In genomic region chr19:44093931-44094765, GRCh38 we compare ENCODE assay signal across 1 cellular context.
TF ChIP-seq lines count a peak whose summit lies in the region.

Gene ZNF224, plus strand, starts transcription at chr19:44094361. Its CDS starts 3,513 bp downstream, at chr19:44097874.

TF ChIP-seq in K562, 482 proteins besides CTCF, POLR2A, EP300 and RAD21 (continued from another document and continues in another):
- TF ChIP-seq ZBTB40 (IDR thresholded peaks at IDR 0.05) (peak; percentile 92), ZBTB40 (CRISPR knock-in tag; IDR thresholded peaks at IDR 0.05) (no peak), NFE2 (IDR thresholded peaks at IDR 0.05; ENCODE audit: low read depth) (no peak), YY1 (IDR thresholded peaks at IDR 0.05; ENCODE audit: borderline replicate concordance in 1 of 3, control insufficient read depth in 1 of 3, extremely low read depth in 1 of 3, insufficient read depth in 3 of 3, insufficient read length in 1 of 3, insufficient replicate concordance in 2 of 3, low read depth in 1 of 3, low read length in 2 of 3) (peak in 2 of 3 experiments; percentile 39 to 54), ARID4B (CRISPR knock-in tag; IDR thresholded peaks at IDR 0.05) (peak; percentile 9; the same call in 1 of the 2 replicates), HNRNPLL (IDR thresholded peaks at IDR 0.05; ENCODE audit: low read depth, low read length, poor library complexity, severe bottlenecking) (peak; percentile 85), ZBTB12 (CRISPR knock-in tag; IDR thresholded peaks at IDR 0.05) (no peak; the same call in 1 of the 2 replicates), POLR2AphosphoS2 (IDR thresholded peaks at IDR 0.05; ENCODE audit: low read length) (no peak), ZFP36 (IDR thresholded peaks at IDR 0.05; ENCODE audit: low read depth, low read length, partially characterized antibody) (no peak), TBP (optimal IDR thresholded peaks at IDR 0.05; ENCODE audit: low read depth, low read length) (peak; percentile 28), ZNF143 (CRISPR knock-in tag; IDR thresholded peaks at IDR 0.05) (peak; percentile 94), ZNF644 (tag; IDR thresholded peaks at IDR 0.05; ENCODE audit: low read depth) (peak; percentile 80), SIX5 (IDR thresholded peaks at IDR 0.05; ENCODE audit: borderline replicate concordance in 1 of 2, insufficient read depth in 1 of 2, low read depth in 1 of 2, low read length in 2 of 2) (peak; percentile 96), MTA1 (IDR thresholded peaks at IDR 0.05; ENCODE audit: borderline replicate concordance) (peak; percentile 86), L3MBTL2 (IDR thresholded peaks at IDR 0.05) (peak; percentile 61), SAFB (IDR thresholded peaks at IDR 0.05; ENCODE audit: borderline replicate concordance, low read depth, low read length) (peak; percentile 43; the same call in 1 of the 2 replicates), MLLT1 (IDR thresholded peaks at IDR 0.05) (no peak), ZNF174 (CRISPR knock-in tag; IDR thresholded peaks at IDR 0.05) (no peak), SAP30 (IDR thresholded peaks at IDR 0.05; ENCODE audit: borderline replicate concordance, insufficient read depth, low read depth, low read length, poor library complexity, severe bottlenecking) (peak; percentile 56), ETV1 (tag; conservative IDR thresholded peaks at IDR 0.05; ENCODE audit: low read depth) (peak; percentile 75), CXXC5 (CRISPR knock-in tag; IDR thresholded peaks at IDR 0.05) (peak; percentile 56), ZFX (CRISPR knock-in tag; IDR thresholded peaks at IDR 0.05) (peak; percentile 60), E2F1 (CRISPR knock-in tag; IDR thresholded peaks at IDR 0.05) (no peak), ZNF165 (CRISPR knock-in tag; IDR thresholded peaks at IDR 0.05; ENCODE audit: borderline replicate concordance) (no peak), ZNF551 (CRISPR knock-in tag; IDR thresholded peaks at IDR 0.05) (no peak), JUN (IDR thresholded peaks at IDR 0.05; ENCODE audit: borderline replicate concordance, low read depth, low read length) (peak; percentile 25; the same call in 1 of the 2 replicates), JUN (CRISPR knock-in tag; IDR thresholded peaks at IDR 0.05; ENCODE audit: borderline replicate concordance) (no peak), TFAM (CRISPR knock-in tag; conservative IDR thresholded peaks at IDR 0.05) (no peak), ZBTB8A (IDR thresholded peaks at IDR 0.05; ENCODE audit: partially characterized antibody) (no peak), TFAP4 (CRISPR knock-in tag; IDR thresholded peaks at IDR 0.05; ENCODE audit: borderline replicate concordance) (peak; percentile 78), TEAD1 (CRISPR knock-in tag; IDR thresholded peaks at IDR 0.05) (peak in 1 of 2 experiments; percentile 70; a peak in 1 of 4 replicates), MECOM (CRISPR knock-in tag; IDR thresholded peaks at IDR 0.05) (no peak), ZNF778 (CRISPR knock-in tag; IDR thresholded peaks at IDR 0.05) (no peak), E2F4 (CRISPR knock-in tag; IDR thresholded peaks at IDR 0.05; ENCODE audit: low read depth) (0 out of 2 replicates have a peak, but pooled peaks have one; percentile 15), ZBTB7A (IDR thresholded peaks at IDR 0.05; ENCODE audit: borderline replicate concordance, control insufficient read depth, low read depth, low read length) (no peak), NRF1 (conservative IDR thresholded peaks at IDR 0.05 in 1 of 2, IDR thresholded peaks at IDR 0.05 in 1 of 2) (peak; percentile 65 to 67), CREB1 (IDR thresholded peaks at IDR 0.05) (peak; percentile 80), CREB1 (CRISPR knock-in tag; IDR thresholded peaks at IDR 0.05) (peak; percentile 41; the same call in 1 of the 2 replicates), ETS1 (conservative IDR thresholded peaks at IDR 0.05; ENCODE audit: control insufficient read depth, low read depth, low read length) (peak; percentile 99), GTF2E2 (tag; IDR thresholded peaks at IDR 0.05) (peak; percentile 61; the same call in 1 of the 2 replicates), DMBX1 (CRISPR knock-in tag; IDR thresholded peaks at IDR 0.05; ENCODE audit: borderline replicate concordance) (no peak)
